ENCODE assay signal across 9 cellular contexts in genomic region chr17:10357768-10358167, GRCh38. TPM values are rescaled to one million over a fixed set of nuclear protein-coding genes. Genes with fewer than 3 reads are reported as not detected.
DNase-seq lines count a peak whose midpoint lies in the region; ATAC-seq and TF ChIP-seq lines count a peak whose summit lies in the region.
"Had no signal": no experiment of that assay in that cellular context is flagged by ENCODE, and none has a peak within 500 bp of the region (broad histone marks: within the 10 kb centered on the region; RNA-seq: fewer than 3 reads in every experiment).

No MANE protein-coding gene starts in this region.

- H3K27me3 Mint-ChIP-seq in MCF 10A (ENCODE audit: insufficient read depth, unreplicated experiment) = peaks cover 11% of the 10 kb centered on the region

- H3K4me1 ChIP-seq in breast epithelium (no peaks in the 10 kb centered on the region), PC-9 (replicated peaks; ENCODE audit: insufficient read depth) (no peaks in the 10 kb centered on the region), thoracic aorta (ENCODE audit: control insufficient read depth in 1 of 2, low read depth in 2 of 2) (no peaks in the 10 kb centered on the region), vagina (no peaks in the 10 kb centered on the region)

- H3K4me3 Mint-ChIP-seq in MCF 10A (ENCODE audit: unreplicated experiment) = no peak overlapping the region

- H3K9me3 ChIP-seq in breast epithelium = no peaks in the 10 kb centered on the region
- no peaks in the 10 kb centered on the region for H3K9me3 ChIP-seq in PC-9 (ENCODE audit: insufficient read depth, low read depth)
- no peaks in the 10 kb centered on the region for H3K9me3 ChIP-seq in thoracic aorta
- no peaks in the 10 kb centered on the region for H3K9me3 ChIP-seq in vagina

- DNase-seq in MCF 10A (ENCODE audit: unreplicated experiment) = no peak
- DNase-seq in breast epithelium (ENCODE audit: low spot score in 2 of 2) = no peak
- peak in 1 of 2 experiments; percentile 4 for DNase-seq in PC-9
- DNase-seq in foreskin fibroblast = no peak
- no peak for DNase-seq in thoracic aorta (ENCODE audit: low spot score)
- DNase-seq in DMS79 (lab: John Stamatoyannopoulos, UW) = no peak
- DNase-seq in cerebellar nuclear complex (lab: John Stamatoyannopoulos, UW) = no peak
- no peak for DNase-seq in vagina (ENCODE audit: extremely low spot score in 2 of 2)

- no peaks in the 10 kb centered on the region for H3K9me3 Mint-ChIP-seq in MCF 10A (ENCODE audit: unreplicated experiment)

- no peak overlapping the region for H3K27ac Mint-ChIP-seq in MCF 10A (ENCODE audit: low read depth, unreplicated experiment)

- H3K9me2 ChIP-seq in PC-9 (ENCODE audit: insufficient read depth) = no peaks in the 10 kb centered on the region

- no peaks in the 10 kb centered on the region for H3K36me3 Mint-ChIP-seq in MCF 10A (ENCODE audit: insufficient read depth, unreplicated experiment)

- CTCF ChIA-PET in MCF 10A (lab: Yijun Ruan, JAX) = no interaction called here
- CTCF ChIA-PET in PC-9 (lab: Charles Lee) = no interaction called here

- intact Hi-C loops in MCF 10A (cut with micrococcal nuclease) = no loop called here
- intact Hi-C loops in breast epithelium (cut with DNase I; ENCODE audit: low total_unique reads) = no loop called here
- intact Hi-C loops in PC-9 (cut with micrococcal nuclease; ENCODE audit: unreplicated experiment) = no loop called here
- intact Hi-C loops in vagina (cut with DNase I) = no loop called here

- POLR2A ChIA-PET in MCF 10A (lab: Yijun Ruan, JAX) = no interaction called here
- POLR2A ChIA-PET in PC-9 (lab: Charles Lee; ENCODE audit: unreplicated experiment) = no interaction called here

- H3K36me3 ChIP-seq in breast epithelium (no peaks in the 10 kb centered on the region), PC-9 (ENCODE audit: low read depth) (no peaks in the 10 kb centered on the region), thoracic aorta (no peaks in the 10 kb centered on the region), vagina (no peaks in the 10 kb centered on the region)

- no peak overlapping the region for H3K4me2 ChIP-seq in PC-9

- no peak for TF ChIP-seq POLR2A in breast epithelium (IDR thresholded peaks at IDR 0.05)
- TF ChIP-seq POLR2A in vagina (IDR thresholded peaks at IDR 0.05) = no peak

- no peaks in the 10 kb centered on the region for H4K20me1 ChIP-seq in PC-9 (ENCODE audit: insufficient read depth)

- no TSS peak for BruUV-seq in MCF 10A (replicated peaks; lab: Mats Ljungman, UMichigan)
- BruUV-seq in PC-9 (replicated peaks; lab: Mats Ljungman, UMichigan) = no TSS peak

- ATAC-seq in thoracic aorta (ENCODE audit: insufficient number of reproducible peaks, low FRiP score, low read depth) = no peak

- H3K4me1 Mint-ChIP-seq in MCF 10A (ENCODE audit: insufficient read depth, unreplicated experiment) = no peaks in the 10 kb centered on the region

- no peaks in the 10 kb centered on the region for H3K27me3 ChIP-seq in breast epithelium
- H3K27me3 ChIP-seq in PC-9 (ENCODE audit: insufficient read depth, low read depth) = no peaks in the 10 kb centered on the region
- no peaks in the 10 kb centered on the region for H3K27me3 ChIP-seq in thoracic aorta (replicated peaks; ENCODE audit: insufficient read depth)
- H3K27me3 ChIP-seq in vagina = no peaks in the 10 kb centered on the region

- no peak overlapping the region for H3K4me3 ChIP-seq in breast epithelium
- no peak overlapping the region for H3K4me3 ChIP-seq in PC-9
- no peak overlapping the region for H3K4me3 ChIP-seq in foreskin fibroblast (ENCODE audit: low read depth in 1 of 2, low read length in 2 of 2)
- H3K4me3 ChIP-seq in thoracic aorta = no peak overlapping the region
- H3K4me3 ChIP-seq in vagina = no peak overlapping the region

- no peak overlapping the region for H2AFZ ChIP-seq in PC-9

- no peaks in the 10 kb centered on the region for H3K79me2 ChIP-seq in PC-9 (ENCODE audit: low read depth)

- H3F3A ChIP-seq in PC-9 (ENCODE audit: insufficient read depth, low read depth) = no peaks in the 10 kb centered on the region

- H3K27ac ChIP-seq in breast epithelium (no peak overlapping the region), PC-9 (no peak overlapping the region), thoracic aorta (no peak overlapping the region), vagina (no peak overlapping the region)

- peak; percentile 23 for TF ChIP-seq CTCF in MCF 10A (IDR thresholded peaks at IDR 0.05; ENCODE audit: unreplicated experiment)
- no peak for TF ChIP-seq CTCF in breast epithelium (IDR thresholded peaks at IDR 0.05)
- TF ChIP-seq CTCF in PC-9 (conservative IDR thresholded peaks at IDR 0.05) = peak; percentile 40; the same call in 1 of the 2 replicates
- TF ChIP-seq CTCF in foreskin fibroblast (IDR thresholded peaks at IDR 0.05; ENCODE audit: low read depth, low read length) = peak; percentile 49
- TF ChIP-seq CTCF in thoracic aorta (IDR thresholded peaks at IDR 0.05) = peak; percentile 18
- TF ChIP-seq CTCF in vagina (IDR thresholded peaks at IDR 0.05) = no peak

RNA-seq across cellular contexts. Expression of gene MYH13, which starts 15.0 kb away (rescaled TPM):
- total RNA-seq in MCF 10A (2022) (not detected in 2 replicates), breast epithelium (not detected), PC-9 (2021) (not detected in 2 replicates), thoracic aorta (not detected), vagina (not detected)
- total RNA-seq: HT1080 had no signal

Comparison
In these comparisons a context has a peak if more than half of its experiments do, and no peak if none do; other contexts are left out.
1. CTCF ChIP-seq: peak in MCF 10A (single experiment), PC-9 (single experiment), foreskin fibroblast (single experiment) and thoracic aorta (single experiment); none in breast epithelium (0 of 3) and vagina (0 of 3).